ENCODE assay signal across 1 cellular context in the genomic region with DNA sequence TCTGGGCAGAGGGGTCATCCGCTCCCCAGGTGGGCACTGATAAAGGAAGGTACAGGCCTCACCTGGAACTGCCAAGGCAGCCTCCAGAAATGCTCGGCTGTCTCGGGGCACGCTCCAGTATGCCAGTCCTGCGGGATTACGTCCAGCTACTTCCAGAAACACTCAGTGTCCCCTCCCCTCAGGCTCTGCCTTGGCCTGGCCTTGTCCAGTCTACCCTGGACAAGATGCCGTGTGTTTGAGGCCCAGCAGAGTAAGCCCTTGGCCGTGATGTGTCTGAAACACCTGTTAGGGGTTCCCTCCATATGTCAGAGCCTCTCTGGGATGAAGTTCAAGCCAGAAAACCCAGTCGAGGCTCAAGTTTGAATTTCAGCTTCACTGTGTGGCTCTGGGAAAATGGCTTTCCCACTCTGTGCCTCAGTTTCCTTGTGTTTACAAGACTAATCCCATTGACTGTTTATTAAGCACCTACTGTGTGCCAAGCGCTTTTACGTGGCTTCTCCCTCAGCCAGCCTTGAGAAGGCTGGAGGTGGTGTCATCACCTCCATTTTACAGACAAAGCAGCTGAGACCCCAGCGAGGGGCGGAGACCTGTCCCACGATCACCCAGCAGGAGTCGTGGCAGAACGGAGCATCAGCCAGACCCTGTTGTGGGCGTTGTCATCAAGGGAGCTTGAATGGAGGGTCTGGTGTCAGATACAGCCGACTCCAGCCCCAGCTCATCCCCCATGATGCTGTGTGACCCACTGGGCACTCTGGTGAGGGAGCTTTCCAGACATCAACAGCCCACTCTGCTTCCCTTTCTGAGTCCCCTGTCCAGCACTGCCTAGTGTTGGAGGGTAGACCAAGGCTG.
TF ChIP-seq lines count a peak whose summit lies in the region.

No MANE protein-coding gene starts in this region.

TF ChIP-seq in GM12891, 5 proteins besides CTCF, POLR2A, EP300 and RAD21:
- TF ChIP-seq SPI1 (IDR thresholded peaks at IDR 0.05; ENCODE audit: low read depth, low read length) (no peak), PAX5 (IDR thresholded peaks at IDR 0.05; ENCODE audit: insufficient read depth, low read length, severe bottlenecking) (no peak), POLR2AphosphoS5 (IDR thresholded peaks at IDR 0.05; ENCODE audit: low read depth, low read length) (no peak; the same call in 1 of the 2 replicates), POU2F2 (IDR thresholded peaks at IDR 0.05; ENCODE audit: low read depth, low read length) (no peak), TAF1 (IDR thresholded peaks at IDR 0.05; ENCODE audit: low read depth, low read length) (no peak)
